ENCODE assay signal across 8 cellular contexts in genomic region chr5:134003064-134003956, GRCh38. TPM values are rescaled to one million over a fixed set of nuclear protein-coding genes. Genes with fewer than 3 reads are reported as not detected.
DNase-seq lines count a peak whose midpoint lies in the region; ATAC-seq and TF ChIP-seq lines count a peak whose summit lies in the region.

No MANE protein-coding gene starts in this region.

- no peaks in the 10 kb centered on the region for H3K9me3 ChIP-seq in CD4-positive, alpha-beta T cell (ENCODE audit: control insufficient read depth, low read length)
- no peaks in the 10 kb centered on the region for H3K9me3 ChIP-seq in HEK293 (ENCODE audit: control insufficient read depth, insufficient read depth, low read depth, low read length)

- DNase-seq in CD4-positive, alpha-beta T cell = peak in 2 of 10 experiments; percentile 12 to 29
- no peak for DNase-seq in endothelial cell (ENCODE audit: low spot score)
- DNase-seq in osteocyte (ENCODE audit: extremely low spot score, unreplicated experiment) = no peak
- no peak for DNase-seq in SKM-1 (lab: John Stamatoyannopoulos, UW; ENCODE audit: unreplicated experiment)
- DNase-seq in retina = no peak

- peaks cover 59% of the 10 kb centered on the region for H3K4me1 Mint-ChIP-seq in CD4-positive, alpha-beta T cell (ENCODE audit: low read depth)
- H3K4me1 Mint-ChIP-seq in endothelial cell (ENCODE audit: unreplicated experiment) (peaks cover 38% of the 10 kb centered on the region), osteocyte (ENCODE audit: unreplicated experiment) (peaks cover 36% of the 10 kb centered on the region)

- TF ChIP-seq CTCF in CD4-positive, alpha-beta T cell (IDR thresholded peaks at IDR 0.05) = no peak
- TF ChIP-seq CTCF in HEK293 (tag by site-specific recombination; IDR thresholded peaks at IDR 0.05) (no peak), WI38 (IDR thresholded peaks at IDR 0.05; ENCODE audit: low read depth, low read length) (no peak), endothelial cell (IDR thresholded peaks at IDR 0.05; ENCODE audit: unreplicated experiment) (no peak), osteocyte (IDR thresholded peaks at IDR 0.05) (no peak)

- intact Hi-C loops in CD4-positive, alpha-beta T cell (cut with DNase I, micrococcal nuclease) = loop anchor here in 1 of 2 experiments (2.0 to 10.0 kb wide), 3 partner anchors 31 to 731 kb away; partner anchors contain the start of genes CAMLG and PPP2CA

- no peak for ATAC-seq in CD4-positive, alpha-beta T cell (ENCODE audit: poor library complexity)
- no peak for ATAC-seq in HG03571 (IDR thresholded peaks at IDR 0.05; ENCODE audit: unreplicated experiment)

- peak overlapping the region; percentile 91 for H3K27ac ChIP-seq in CD4-positive, alpha-beta T cell (ENCODE audit: low read depth, low read length)
- H3K27ac ChIP-seq in HEK293 (ENCODE audit: extremely low read depth, low read depth, low read length) = peak overlapping the region; percentile 98

- peak overlapping the region; percentile 99 for H3K4me3 Mint-ChIP-seq in CD4-positive, alpha-beta T cell
- H3K4me3 Mint-ChIP-seq in endothelial cell (ENCODE audit: unreplicated experiment) = peak overlapping the region; percentile 94
- H3K4me3 Mint-ChIP-seq in osteocyte (ENCODE audit: unreplicated experiment) = peak overlapping the region; percentile 85

- H3K36me3 Mint-ChIP-seq in CD4-positive, alpha-beta T cell (ENCODE audit: low read depth) = peaks cover 25% of the 10 kb centered on the region
- H3K36me3 Mint-ChIP-seq in endothelial cell (ENCODE audit: low read depth, unreplicated experiment) (peaks cover 6% of the 10 kb centered on the region), osteocyte (ENCODE audit: unreplicated experiment) (peaks cover 4% of the 10 kb centered on the region)

- H3K9me3 Mint-ChIP-seq in CD4-positive, alpha-beta T cell = no peaks in the 10 kb centered on the region
- no peaks in the 10 kb centered on the region for H3K9me3 Mint-ChIP-seq in endothelial cell (ENCODE audit: unreplicated experiment)
- no peaks in the 10 kb centered on the region for H3K9me3 Mint-ChIP-seq in osteocyte (ENCODE audit: unreplicated experiment)

- peaks cover 8 to 38% of the 10 kb centered on the region in 2 experiments; a peak in 2 of 3 replicates for H3K36me3 ChIP-seq in HEK293 (ENCODE audit: control insufficient read depth in 2 of 2, insufficient read depth in 1 of 2, low read length in 2 of 2)

- H3K27me3 ChIP-seq in CD4-positive, alpha-beta T cell (ENCODE audit: control insufficient read depth, insufficient read depth, low read length) = no peaks in the 10 kb centered on the region

- H3K27ac Mint-ChIP-seq in CD4-positive, alpha-beta T cell = peak overlapping the region; percentile 97
- H3K27ac Mint-ChIP-seq in endothelial cell (ENCODE audit: unreplicated experiment) (peak overlapping the region; percentile 80), osteocyte (ENCODE audit: unreplicated experiment) (peak overlapping the region; percentile 88)

- H3K27me3 Mint-ChIP-seq in CD4-positive, alpha-beta T cell = no peaks in the 10 kb centered on the region
- H3K27me3 Mint-ChIP-seq in endothelial cell (ENCODE audit: unreplicated experiment) (peaks cover 15% of the 10 kb centered on the region), osteocyte (ENCODE audit: unreplicated experiment) (no peaks in the 10 kb centered on the region)

- peak overlapping the region; percentile 80 for H3K4me3 ChIP-seq in HEK293 (ENCODE audit: low read depth, low read length)
- H3K4me3 ChIP-seq in WI38 (ENCODE audit: low read depth, low read length) = peak overlapping the region; percentile 67

- POLR2A ChIA-PET in CD4-positive, alpha-beta T cell (lab: Charles Lee) = interaction anchor here (0.7 to 3.0 kb wide), 10 partner anchors 9 to 629 kb away, joined by 3 to 22 read pairs (median 4); partner anchors contain the start of genes C5orf15, CDKN2AIPNL, SAR1B and SKP1
- POLR2A ChIA-PET in HEK293 (lab: Yijun Ruan, JAX) = interaction anchor here (0.7 to 2.3 kb wide), 3 partner anchors 10 to 15 kb away, joined by 3 to 8 read pairs (median 3); no protein-coding TSS in a partner anchor

- CTCF ChIA-PET in CD4-positive, alpha-beta T cell (lab: Charles Lee) = interaction anchor here (1.2 to 1.4 kb wide), 2 partner anchors 23 kb away, joined by 4 read pairs; no protein-coding TSS in a partner anchor
- CTCF ChIA-PET in HEK293 (lab: Yijun Ruan, JAX) = interaction anchor here (0.6 to 1.1 kb wide), 3 partner anchors 18 to 737 kb away, joined by 3 read pairs; no protein-coding TSS in a partner anchor

- H3K4me1 ChIP-seq in HEK293 (ENCODE audit: control insufficient read depth, insufficient read depth, low read length) = peaks cover 3% of the 10 kb centered on the region

TF ChIP-seq in HEK293, 187 proteins besides CTCF, POLR2A, EP300 and RAD21:
- TF ChIP-seq ZNF335 (tag by site-specific recombination; conservative IDR thresholded peaks at IDR 0.05) (peak; percentile 4; the same call in 1 of the 2 replicates), ZEB2 (tag by site-specific recombination; IDR thresholded peaks at IDR 0.05) (0 out of 2 replicates have a peak, but pooled peaks have one; percentile 24), ZSCAN23 (tag by site-specific recombination; IDR thresholded peaks at IDR 0.05) (no peak), HOXD13 (CRISPR knock-in tag; IDR thresholded peaks at IDR 0.05; ENCODE audit: borderline replicate concordance) (no peak), ZNF600 (tag by site-specific recombination; IDR thresholded peaks at IDR 0.05) (peak; percentile 87; the same call in 1 of the 2 replicates), ZNF24 (tag by site-specific recombination; IDR thresholded peaks at IDR 0.05) (peak; percentile 24; the same call in 1 of the 2 replicates), ZXDB (tag by site-specific recombination; IDR thresholded peaks at IDR 0.05) (0 out of 2 replicates have a peak, but pooled peaks have one; percentile 13), ZFP37 (tag by site-specific recombination; IDR thresholded peaks at IDR 0.05) (peak; percentile 30; the same call in 1 of the 2 replicates), ZBTB8A (tag by site-specific recombination; IDR thresholded peaks at IDR 0.05) (no peak), ZNF140 (tag by site-specific recombination; IDR thresholded peaks at IDR 0.05) (no peak)

RNA-seq across cellular contexts. Expression of gene VDAC1, which starts 1.5 kb away (rescaled TPM):
- 10 to 100 TPM; 46.8 to 50.9 TPM for total RNA-seq in CD4-positive, alpha-beta T cell
- total RNA-seq in endothelial cell (ENCODE audit: unreplicated experiment) = 165 TPM
- total RNA-seq in osteocyte = 115 and 119 TPM in 2 replicates

RNA-seq across cellular contexts. Expression of gene C5orf15, which starts 34.9 kb away (rescaled TPM):
- total RNA-seq in CD4-positive, alpha-beta T cell = 10 to 100 TPM; 12.3 to 15.5 TPM
- total RNA-seq in endothelial cell (ENCODE audit: unreplicated experiment) = 35.5 TPM
- 58.9 and 62.6 TPM in 2 replicates for total RNA-seq in osteocyte
